ENCODE assay signal across 1 cellular context in the genomic region with DNA sequence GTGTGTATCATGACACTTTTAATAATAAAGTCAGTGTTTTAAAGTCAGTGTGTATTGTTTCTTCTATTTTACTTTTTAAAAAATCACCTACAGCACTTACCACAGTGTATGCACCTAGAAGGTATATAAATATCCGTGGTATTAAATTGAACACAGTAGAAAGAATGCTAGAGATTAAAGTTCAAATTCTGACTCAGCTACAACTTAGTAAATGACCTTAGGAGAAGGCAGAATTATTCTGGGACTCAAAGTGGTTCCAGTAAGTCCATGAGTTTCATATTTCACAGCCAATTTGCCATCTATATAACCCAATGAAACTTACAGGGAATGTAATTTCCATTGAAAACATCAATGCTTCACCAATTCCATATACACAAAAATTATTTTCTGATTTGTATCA.
TF ChIP-seq lines count a peak whose summit lies in the region.

No MANE protein-coding gene starts in this region.

TF ChIP-seq in K562, 482 proteins besides CTCF, POLR2A, EP300 and RAD21 (continued from another document):
- TF ChIP-seq, protein P1, sequence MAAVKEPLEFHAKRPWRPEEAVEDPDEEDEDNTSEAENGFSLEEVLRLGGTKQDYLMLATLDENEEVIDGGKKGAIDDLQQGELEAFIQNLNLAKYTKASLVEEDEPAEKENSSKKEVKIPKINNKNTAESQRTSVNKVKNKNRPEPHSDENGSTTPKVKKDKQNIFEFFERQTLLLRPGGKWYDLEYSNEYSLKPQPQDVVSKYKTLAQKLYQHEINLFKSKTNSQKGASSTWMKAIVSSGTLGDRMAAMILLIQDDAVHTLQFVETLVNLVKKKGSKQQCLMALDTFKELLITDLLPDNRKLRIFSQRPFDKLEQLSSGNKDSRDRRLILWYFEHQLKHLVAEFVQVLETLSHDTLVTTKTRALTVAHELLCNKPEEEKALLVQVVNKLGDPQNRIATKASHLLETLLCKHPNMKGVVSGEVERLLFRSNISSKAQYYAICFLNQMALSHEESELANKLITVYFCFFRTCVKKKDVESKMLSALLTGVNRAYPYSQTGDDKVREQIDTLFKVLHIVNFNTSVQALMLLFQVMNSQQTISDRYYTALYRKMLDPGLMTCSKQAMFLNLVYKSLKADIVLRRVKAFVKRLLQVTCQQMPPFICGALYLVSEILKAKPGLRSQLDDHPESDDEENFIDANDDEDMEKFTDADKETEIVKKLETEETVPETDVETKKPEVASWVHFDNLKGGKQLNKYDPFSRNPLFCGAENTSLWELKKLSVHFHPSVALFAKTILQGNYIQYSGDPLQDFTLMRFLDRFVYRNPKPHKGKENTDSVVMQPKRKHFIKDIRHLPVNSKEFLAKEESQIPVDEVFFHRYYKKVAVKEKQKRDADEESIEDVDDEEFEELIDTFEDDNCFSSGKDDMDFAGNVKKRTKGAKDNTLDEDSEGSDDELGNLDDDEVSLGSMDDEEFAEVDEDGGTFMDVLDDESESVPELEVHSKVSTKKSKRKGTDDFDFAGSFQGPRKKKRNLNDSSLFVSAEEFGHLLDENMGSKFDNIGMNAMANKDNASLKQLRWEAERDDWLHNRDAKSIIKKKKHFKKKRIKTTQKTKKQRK (IDR thresholded peaks at IDR 0.05; ENCODE audit: borderline replicate concordance, low read depth, low read length), result no peak
- TF ChIP-seq, protein P2, sequence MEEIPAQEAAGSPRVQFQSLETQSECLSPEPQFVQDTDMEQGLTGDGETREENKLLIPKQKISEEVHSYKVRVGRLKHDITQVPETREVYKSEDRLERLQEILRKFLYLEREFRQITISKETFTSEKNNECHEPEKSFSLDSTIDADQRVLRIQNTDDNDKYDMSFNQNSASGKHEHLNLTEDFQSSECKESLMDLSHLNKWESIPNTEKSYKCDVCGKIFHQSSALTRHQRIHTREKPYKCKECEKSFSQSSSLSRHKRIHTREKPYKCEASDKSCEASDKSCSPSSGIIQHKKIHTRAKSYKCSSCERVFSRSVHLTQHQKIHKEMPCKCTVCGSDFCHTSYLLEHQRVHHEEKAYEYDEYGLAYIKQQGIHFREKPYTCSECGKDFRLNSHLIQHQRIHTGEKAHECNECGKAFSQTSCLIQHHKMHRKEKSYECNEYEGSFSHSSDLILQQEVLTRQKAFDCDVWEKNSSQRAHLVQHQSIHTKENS (CRISPR knock-in tag; IDR thresholded peaks at IDR 0.05), result no peak
- TF ChIP-seq FOXA1 (IDR thresholded peaks at IDR 0.05; ENCODE audit: borderline replicate concordance), result no peak
- TF ChIP-seq, protein P3, sequence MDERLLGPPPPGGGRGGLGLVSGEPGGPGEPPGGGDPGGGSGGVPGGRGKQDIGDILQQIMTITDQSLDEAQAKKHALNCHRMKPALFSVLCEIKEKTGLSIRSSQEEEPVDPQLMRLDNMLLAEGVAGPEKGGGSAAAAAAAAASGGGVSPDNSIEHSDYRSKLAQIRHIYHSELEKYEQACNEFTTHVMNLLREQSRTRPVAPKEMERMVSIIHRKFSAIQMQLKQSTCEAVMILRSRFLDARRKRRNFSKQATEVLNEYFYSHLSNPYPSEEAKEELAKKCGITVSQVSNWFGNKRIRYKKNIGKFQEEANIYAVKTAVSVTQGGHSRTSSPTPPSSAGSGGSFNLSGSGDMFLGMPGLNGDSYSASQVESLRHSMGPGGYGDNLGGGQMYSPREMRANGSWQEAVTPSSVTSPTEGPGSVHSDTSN (CRISPR knock-in tag; IDR thresholded peaks at IDR 0.05; ENCODE audit: low read depth), result no peak
- TF ChIP-seq, protein P3 (tag; conservative IDR thresholded peaks at IDR 0.05; ENCODE audit: low read depth), result no peak
